ENCODE assay signal across 8 cellular contexts in the genomic region with DNA sequence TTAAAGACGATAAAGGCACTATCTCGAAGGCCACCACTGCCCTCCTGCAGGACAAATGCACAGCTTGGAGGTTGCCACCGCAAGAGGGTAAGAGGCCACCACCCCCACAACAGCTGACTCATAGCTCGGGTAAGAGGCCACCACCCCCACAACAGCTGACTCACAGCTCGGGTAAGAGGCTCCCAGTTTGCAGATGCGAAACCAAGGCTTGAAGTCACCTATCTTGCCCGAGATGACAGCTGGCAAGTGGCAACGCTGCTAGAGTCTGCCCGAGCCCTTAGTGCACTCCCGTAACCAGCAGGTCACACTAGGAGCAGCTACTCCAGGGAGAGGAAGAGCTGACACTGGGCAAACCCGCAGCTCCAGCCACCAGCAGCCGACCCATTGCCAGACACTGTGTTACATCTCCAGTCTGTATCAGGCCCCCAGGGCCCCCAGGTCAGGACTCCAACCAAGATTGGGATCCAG. TPM values are rescaled to one million over a fixed set of nuclear protein-coding genes. Genes with fewer than 3 reads are reported as not detected.
DNase-seq lines count a peak whose midpoint lies in the region; ATAC-seq lines count a peak whose summit lies in the region.

No MANE protein-coding gene starts in this region.

- no peaks in the 10 kb centered on the region for H3K36me3 ChIP-seq in effector memory CD4-positive, alpha-beta T cell (ENCODE audit: control insufficient read depth, insufficient read depth, low read length)

- H3K9me3 ChIP-seq in effector memory CD4-positive, alpha-beta T cell (ENCODE audit: control insufficient read depth, low read length): no peaks in the 10 kb centered on the region

- DNase-seq in Caki2 (ENCODE audit: low read depth): peak; percentile 80
- peak; percentile 75 for DNase-seq in LoVo (ENCODE audit: low spot score)
- peak; percentile 63 to 65 for DNase-seq in activated CD4-positive, alpha-beta T cell treated with anti-CD3 and anti-CD28 coated beads for 24 hours (ENCODE audit: low read depth in 2 of 2)
- peak in 2 of 3 donors; percentile 15 to 19 for DNase-seq in effector memory CD4-positive, alpha-beta T cell

- H3K4me1 ChIP-seq in effector memory CD4-positive, alpha-beta T cell (ENCODE audit: control insufficient read depth, insufficient read depth, low read length, poor library complexity, severe bottlenecking): peaks cover 7% of the 10 kb centered on the region

- H3K4me3 ChIP-seq in effector memory CD4-positive, alpha-beta T cell (ENCODE audit: insufficient read depth, low read depth, low read length, poor library complexity, severe bottlenecking): no peak overlapping the region
- no peak overlapping the region for H3K4me3 ChIP-seq in skin epidermis

- no peak overlapping the region for H3K27ac ChIP-seq in effector memory CD4-positive, alpha-beta T cell (ENCODE audit: insufficient read depth, low read length, poor library complexity, severe bottlenecking)
- peak overlapping the region in 12 of 21 experiments; percentile 10 to 79 (median 56) for H3K27ac ChIP-seq in skin epidermis

- H3K27me3 ChIP-seq in effector memory CD4-positive, alpha-beta T cell (replicated peaks; ENCODE audit: control insufficient read depth, insufficient read depth, low read length, poor library complexity, severe bottlenecking): no peaks in the 10 kb centered on the region

- in situ Hi-C loops in Caki2 (cut with HindIII; ENCODE audit: low pct_unique_long_range_greater_than_20kb, low sequenced_read_pairs): no loop called here

- peak; percentile 92 for ATAC-seq in GM21529 (IDR thresholded peaks at IDR 0.05; ENCODE audit: unreplicated experiment)
- no peak for ATAC-seq in GM19397 (IDR thresholded peaks at IDR 0.05; ENCODE audit: unreplicated experiment)
- no peak for ATAC-seq in HG03097 (IDR thresholded peaks at IDR 0.05; ENCODE audit: low FRiP score, unreplicated experiment)

RNA-seq across cellular contexts. Expression of gene SPSB1, which starts 17.1 kb away (rescaled TPM):
- total RNA-seq in Caki2 (2014; rRNA removed; shearing (Covaris generic); ENCODE audit: low replicate concordance): 32.9 and 36.4 TPM in 2 replicates

RNA-seq across cellular contexts. Expression of gene H6PD, which starts 41.0 kb away (rescaled TPM):
- 18.5 and 22.2 TPM in 2 replicates for total RNA-seq in Caki2 (2014; rRNA removed; shearing (Covaris generic); ENCODE audit: low replicate concordance)

Comparison
In these comparisons a context has a peak if more than half of its experiments do, and no peak if none do; other contexts are left out.
1. DNase-seq: peak in every context shown above with its lines; median percentile 80 in Caki2; 75 in LoVo; 64 in activated CD4-positive, alpha-beta T cell treated with anti-CD3 and anti-CD28 coated beads for 24 hours; 17 in effector memory CD4-positive, alpha-beta T cell.